ENCODE assay signal across 26 cellular contexts in genomic region chr7:113282875-113283274, GRCh38.
"Had no signal": no experiment of that assay in that cellular context is flagged by ENCODE, and none has a peak within 500 bp of the region (broad histone marks: within the 10 kb centered on the region; RNA-seq: fewer than 3 reads in every experiment).

No MANE protein-coding gene starts in this region.

- H3K27ac ChIP-seq: ascending aorta, coronary artery, dorsolateral prefrontal cortex, gastrocnemius medialis, left lung, lower lobe of right lung, neural progenitor cell, parathyroid adenoma, psoas muscle, right atrium auricular region, upper lobe of left lung, vagina had no signal

- H3K4me1 ChIP-seq: gastrocnemius medialis, left lung, lower lobe of right lung, neural progenitor cell, parathyroid adenoma, right atrium auricular region, upper lobe of left lung, vagina had no signal

- H3K4me2 ChIP-seq: neural progenitor cell, smooth muscle cell had no signal

- ATAC-seq: gastrocnemius medialis, left lung, lower lobe of right lung, natural killer cell, psoas muscle had no signal

- H3K36me3 ChIP-seq: ascending aorta, gastrocnemius medialis, left lung, lower lobe of right lung, neural progenitor cell, right atrium auricular region, upper lobe of left lung, vagina had no signal

- H3K79me2 ChIP-seq: parathyroid adenoma had no signal

- H3K27me3 ChIP-seq: ascending aorta, gastrocnemius medialis, left lung, neural progenitor cell, right atrium auricular region, upper lobe of left lung, vagina had no signal

- H3K9me3 ChIP-seq: ascending aorta, gastrocnemius medialis, left lung, lower lobe of right lung, psoas muscle, right atrium auricular region, upper lobe of left lung, vagina had no signal

- H3K4me3 ChIP-seq: ascending aorta, coronary artery, dorsolateral prefrontal cortex, gastrocnemius medialis, left lung, lower lobe of right lung, neural progenitor cell, psoas muscle, right atrium auricular region, smooth muscle cell, upper lobe of left lung, vagina had no signal

- H3K9ac ChIP-seq: neural progenitor cell, parathyroid adenoma had no signal

- DNase-seq: activated CD4-positive, alpha-beta T cell treated with anti-CD3 and anti-CD28 coated beads for 1 hour; activated CD4-positive, alpha-beta T cell treated with anti-CD3 and anti-CD28 coated beads, Interleukin-2, amount 50 U/mL, for 4 hours; activated gamma-delta T cell; activated naive CD4-positive, alpha-beta T cell treated with anti-CD3 and anti-CD28 coated beads, Interleukin-2, amount 10 ng/mL, durations not matched to agents 7 days and 5 days; activated naive CD8-positive, alpha-beta T cell treated with anti-CD3 and anti-CD28 coated beads, Interleukin-2, amount 10 ng/mL, durations not matched to agents 7 days and 5 days; dorsolateral prefrontal cortex; effector memory CD4-positive, alpha-beta T cell; gastrocnemius medialis; glutamatergic neuron; left lung; lower lobe of right lung; mesenchymal stem cell; natural killer cell; occipital lobe; psoas muscle; stimulated activated CD4-positive, alpha-beta T cell treated with anti-CD3 and anti-CD28 coated beads, Interleukin-1b, Interleukin-23, amount 100 ng/mL, for 48 hours; stimulated activated naive CD4-positive, alpha-beta T cell treated with Interleukin-2 at 50 U/mL for 16 hours; T1000; upper lobe of left lung had no signal

- H2AFZ ChIP-seq: neural progenitor cell, parathyroid adenoma had no signal
